In the genomic region with DNA sequence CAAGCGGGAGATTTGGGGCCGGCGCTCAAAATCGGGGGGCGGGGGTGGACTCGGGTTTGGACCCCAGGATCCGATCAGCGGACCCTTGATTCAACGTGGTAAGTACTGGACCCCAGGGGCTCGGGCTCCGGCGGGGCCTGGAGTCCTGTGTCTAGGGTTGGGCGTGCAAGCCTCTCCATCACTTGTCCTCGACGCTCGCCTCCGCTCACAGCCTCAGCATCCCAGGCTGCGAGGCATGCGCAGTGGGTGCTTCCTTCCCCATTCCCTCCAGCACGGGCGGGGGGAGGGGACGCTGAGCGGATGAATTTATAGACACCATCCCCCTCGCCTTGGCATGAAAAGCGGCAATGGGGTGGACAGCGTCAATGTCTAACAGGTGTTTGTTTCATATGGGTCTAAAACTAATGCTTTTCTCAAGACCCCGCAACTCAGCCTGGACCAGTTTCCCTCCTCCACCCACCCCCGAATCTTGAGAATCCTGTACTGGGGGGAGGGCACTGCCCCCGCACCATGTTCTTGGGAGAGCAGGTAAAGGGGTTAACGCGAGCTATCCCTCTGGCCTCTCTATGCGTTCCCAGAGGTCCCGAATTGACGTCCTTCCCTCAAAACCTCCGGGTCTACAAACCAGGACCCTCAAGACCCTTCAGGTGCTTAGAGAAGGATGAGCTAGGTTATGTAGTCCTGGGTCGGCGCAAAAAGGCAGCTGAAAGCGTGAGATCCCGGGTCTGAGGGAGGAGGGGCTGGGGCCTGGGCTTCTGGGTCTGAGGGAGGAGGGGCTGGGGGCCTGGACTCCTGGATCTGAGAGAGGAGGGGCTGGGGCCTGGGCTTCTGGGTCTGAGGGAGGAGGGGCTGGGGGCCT, we compare ENCODE assay signal across 8 cellular contexts.
DNase-seq lines count a peak whose midpoint lies in the region; ATAC-seq and TF ChIP-seq lines count a peak whose summit lies in the region.

No MANE protein-coding gene starts in this region.

- H3K4me3 Mint-ChIP-seq in T-helper 2 cell treated with Interferon-gamma antibody and Interleukin-4, amounts not matched to agents 5 μg/mL and 100 μg/mL, for 36 hours, result peak overlapping the region; percentile 81

- no peak overlapping the region for H3K27ac Mint-ChIP-seq in T-helper 2 cell treated with Interferon-gamma antibody and Interleukin-4, amounts not matched to agents 5 μg/mL and 100 μg/mL, for 36 hours

- peak overlapping the region; percentile 70 for H3K9ac ChIP-seq in HUES6 (ENCODE audit: low read length)
- peak overlapping the region; percentile 50 for H3K9ac ChIP-seq in endocrine pancreas (ENCODE audit: control insufficient read depth, insufficient read depth, low read length)
- H3K9ac ChIP-seq in subcutaneous abdominal adipose tissue (ENCODE audit: low read length in 5 of 5), result peak overlapping the region in 1 of 5 donors; percentile 68

- ATAC-seq in GM21717 (IDR thresholded peaks at IDR 0.05; ENCODE audit: unreplicated experiment), result no peak
- no peak for ATAC-seq in GM18861 (IDR thresholded peaks at IDR 0.05; ENCODE audit: unreplicated experiment)

- H3K27ac ChIP-seq in HUES6 (ENCODE audit: low read depth, low read length), result no peak overlapping the region
- H3K27ac ChIP-seq in subcutaneous abdominal adipose tissue (ENCODE audit: low read depth, low read length), result no peak overlapping the region

- peak overlapping the region; percentile 61 for H3K4me3 ChIP-seq in AG09309 (ENCODE audit: control insufficient read depth, low read depth, low read length)
- H3K4me3 ChIP-seq in HUES6 (ENCODE audit: low read depth, low read length), result peak overlapping the region; percentile 67
- no peak overlapping the region for H3K4me3 ChIP-seq in endocrine pancreas (ENCODE audit: control insufficient read depth, insufficient read depth, low read length)
- H3K4me3 ChIP-seq in subcutaneous abdominal adipose tissue (ENCODE audit: low read depth in 1 of 5, low read length in 5 of 5), result peak overlapping the region in 4 of 5 donors; percentile 43 to 75 (median 66)

- peaks cover 16% of the 10 kb centered on the region for H3K4me1 Mint-ChIP-seq in T-helper 2 cell treated with Interferon-gamma antibody and Interleukin-4, amounts not matched to agents 5 μg/mL and 100 μg/mL, for 36 hours (ENCODE audit: low read depth)

- no peak for DNase-seq in AG09309 (ENCODE audit: low read depth)
- no peak for DNase-seq in T-helper 2 cell treated with Interferon-gamma antibody and Interleukin-4, amounts not matched to agents 5 μg/mL and 100 μg/mL, for 36 hours (ENCODE audit: low spot score)
- peak; percentile 80 for DNase-seq in medulla oblongata (ENCODE audit: extremely low spot score)

- H3K4me1 ChIP-seq in HUES6 (ENCODE audit: control insufficient read depth, insufficient read depth, low read length) (peaks cover 13% of the 10 kb centered on the region), endocrine pancreas (ENCODE audit: control insufficient read depth, insufficient read depth, low read length) (no peaks in the 10 kb centered on the region), subcutaneous abdominal adipose tissue (ENCODE audit: control insufficient read depth in 5 of 5, insufficient read depth in 5 of 5, low read length in 5 of 5) (peaks cover 6 to 48% (median 35%) of the 10 kb centered on the region in 5 donors)

- H3K36me3 ChIP-seq in HUES6 (ENCODE audit: control insufficient read depth, insufficient read depth, low read length), result peaks cover 23% of the 10 kb centered on the region
- H3K36me3 ChIP-seq in endocrine pancreas (ENCODE audit: control insufficient read depth, insufficient read depth, low read length), result no peaks in the 10 kb centered on the region
- H3K36me3 ChIP-seq in subcutaneous abdominal adipose tissue (ENCODE audit: control insufficient read depth in 5 of 5, insufficient read depth in 5 of 5, low read length in 5 of 5), result peaks cover 0 to 15% (median 10%) of the 10 kb centered on the region in 5 donors

- H3K9me3 Mint-ChIP-seq in T-helper 2 cell treated with Interferon-gamma antibody and Interleukin-4, amounts not matched to agents 5 μg/mL and 100 μg/mL, for 36 hours, result no peaks in the 10 kb centered on the region

- H3K9me3 ChIP-seq in HUES6 (ENCODE audit: control insufficient read depth, insufficient read depth, low read depth, low read length) (no peaks in the 10 kb centered on the region), endocrine pancreas (ENCODE audit: control insufficient read depth, low read length) (no peaks in the 10 kb centered on the region), subcutaneous abdominal adipose tissue (ENCODE audit: control insufficient read depth in 5 of 5, low read length in 5 of 5) (no peaks in the 10 kb centered on the region)

- no peak for TF ChIP-seq CTCF in AG09309 (IDR thresholded peaks at IDR 0.05; ENCODE audit: control insufficient read depth, insufficient read depth, low read depth, low read length, missing control alignments)

- peaks cover 12% of the 10 kb centered on the region for H3K36me3 Mint-ChIP-seq in T-helper 2 cell treated with Interferon-gamma antibody and Interleukin-4, amounts not matched to agents 5 μg/mL and 100 μg/mL, for 36 hours (ENCODE audit: low read depth)

- H3K27me3 ChIP-seq in HUES6 (ENCODE audit: control insufficient read depth, insufficient read depth, low read length) (no peaks in the 10 kb centered on the region), endocrine pancreas (ENCODE audit: control insufficient read depth, insufficient read depth, low read length) (no peaks in the 10 kb centered on the region), subcutaneous abdominal adipose tissue (ENCODE audit: control insufficient read depth in 5 of 5, insufficient read depth in 4 of 5, low read length in 5 of 5) (peaks cover 10 to 33% (median 21%) of the 10 kb centered on the region in 5 donors)

- peaks cover 17% of the 10 kb centered on the region for H3K27me3 Mint-ChIP-seq in T-helper 2 cell treated with Interferon-gamma antibody and Interleukin-4, amounts not matched to agents 5 μg/mL and 100 μg/mL, for 36 hours (ENCODE audit: low read depth)
